Comparison of ENCODE assay signal across 11 cellular contexts in genomic region chr7:6725003-6725402, GRCh38. TPM values are rescaled to one million over a fixed set of nuclear protein-coding genes. Genes with fewer than 3 reads are reported as not detected.
DNase-seq lines count a peak whose midpoint lies in the region; ATAC-seq, FAIRE-seq and TF ChIP-seq lines count a peak whose summit lies in the region.
"Had no signal": no experiment of that assay in that cellular context is flagged by ENCODE, and none has a peak within 500 bp of the region (broad histone marks: within the 10 kb centered on the region; RNA-seq: fewer than 3 reads in every experiment).

No MANE protein-coding gene starts in this region.

- H3K9me3 Mint-ChIP-seq in T-helper 1 cell treated with Interleukin-12 subunit alpha and Interleukin-12 subunit beta and Interleukin-4 antibody, amounts not matched to agents 30 μg/mL and 1 μg/mL, for 36 hours = peaks cover 8% of the 10 kb centered on the region
- H3K9me3 Mint-ChIP-seq in activated CD8-positive, alpha-beta memory T cell treated with anti-CD3 and anti-CD28 coated beads, Interleukin-2, amount 10 ng/mL, durations not matched to agents 7 days and 5 days (ENCODE audit: low read depth) = no peaks in the 10 kb centered on the region

- H3K36me3 ChIP-seq in body of pancreas (replicated peaks in 1 of 2; ENCODE audit: insufficient read depth in 1 of 2, low read depth in 2 of 2) = no peaks in the 10 kb centered on the region

- H3K4me3 Mint-ChIP-seq in T-helper 1 cell treated with Interleukin-12 subunit alpha and Interleukin-12 subunit beta and Interleukin-4 antibody, amounts not matched to agents 30 μg/mL and 1 μg/mL, for 36 hours = no peak overlapping the region
- no peak overlapping the region for H3K4me3 Mint-ChIP-seq in activated CD8-positive, alpha-beta memory T cell treated with anti-CD3 and anti-CD28 coated beads, Interleukin-2, amount 10 ng/mL, durations not matched to agents 7 days and 5 days
- H3K4me3 Mint-ChIP-seq: activated CD8-positive, alpha-beta T cell treated with anti-CD3 and anti-CD28 coated beads, Interleukin-2, amount 10 ng/mL, durations not matched to agents 7 days and 5 days had no signal

- no peaks in the 10 kb centered on the region for H3K27me3 Mint-ChIP-seq in T-helper 1 cell treated with Interleukin-12 subunit alpha and Interleukin-12 subunit beta and Interleukin-4 antibody, amounts not matched to agents 30 μg/mL and 1 μg/mL, for 36 hours (ENCODE audit: low read depth)
- no peaks in the 10 kb centered on the region for H3K27me3 Mint-ChIP-seq in activated CD8-positive, alpha-beta memory T cell treated with anti-CD3 and anti-CD28 coated beads, Interleukin-2, amount 10 ng/mL, durations not matched to agents 7 days and 5 days

- peaks cover 7% of the 10 kb centered on the region for H3K4me1 Mint-ChIP-seq in T-helper 1 cell treated with Interleukin-12 subunit alpha and Interleukin-12 subunit beta and Interleukin-4 antibody, amounts not matched to agents 30 μg/mL and 1 μg/mL, for 36 hours (ENCODE audit: low read depth)
- peaks cover 9% of the 10 kb centered on the region for H3K4me1 Mint-ChIP-seq in activated CD8-positive, alpha-beta memory T cell treated with anti-CD3 and anti-CD28 coated beads, Interleukin-2, amount 10 ng/mL, durations not matched to agents 7 days and 5 days

- no peak for DNase-seq in T-helper 1 cell
- DNase-seq in Kasumi-1 (lab: John Stamatoyannopoulos, UW) = peak; percentile 29 to 30
- DNase-seq in activated CD8-positive, alpha-beta memory T cell treated with anti-CD3 and anti-CD28 coated beads, Interleukin-2, amount 10 ng/mL, durations not matched to agents 7 days and 5 days = no peak
- DNase-seq in D721Med (ENCODE audit: insufficient read length, low spot score) = no peak
- no peak for DNase-seq in body of pancreas
- DNase-seq: activated CD8-positive, alpha-beta T cell treated with anti-CD3 and anti-CD28 coated beads, Interleukin-2, amount 10 ng/mL, durations not matched to agents 7 days and 5 days had no signal

- no peak for TF ChIP-seq POLR2A in body of pancreas (IDR thresholded peaks at IDR 0.05)

- peak overlapping the region; percentile 26 for H3K27ac Mint-ChIP-seq in T-helper 1 cell treated with Interleukin-12 subunit alpha and Interleukin-12 subunit beta and Interleukin-4 antibody, amounts not matched to agents 30 μg/mL and 1 μg/mL, for 36 hours
- no peak overlapping the region for H3K27ac Mint-ChIP-seq in activated CD8-positive, alpha-beta memory T cell treated with anti-CD3 and anti-CD28 coated beads, Interleukin-2, amount 10 ng/mL, durations not matched to agents 7 days and 5 days
- H3K27ac Mint-ChIP-seq: activated CD8-positive, alpha-beta T cell treated with anti-CD3 and anti-CD28 coated beads, Interleukin-2, amount 10 ng/mL, durations not matched to agents 7 days and 5 days had no signal

- intact Hi-C loops in body of pancreas (cut with DNase I) = no loop called here

- no peak overlapping the region for H3K4me3 ChIP-seq in body of pancreas

- TF ChIP-seq CTCF in D721Med (IDR thresholded peaks at IDR 0.05; ENCODE audit: insufficient read depth, missing control alignments) (no peak), body of pancreas (IDR thresholded peaks at IDR 0.05) (no peak)

- peak; percentile 68 for ATAC-seq in HG02852 (IDR thresholded peaks at IDR 0.05; ENCODE audit: unreplicated experiment)
- no peak for ATAC-seq in activated CD8-positive, alpha-beta memory T cell treated with anti-CD3 and anti-CD28 coated beads, Interleukin-2, amount 10 ng/mL, durations not matched to agents 7 days and 5 days
- ATAC-seq in body of pancreas = no peak
- ATAC-seq in GM21390 (IDR thresholded peaks at IDR 0.05; ENCODE audit: unreplicated experiment) = no peak
- ATAC-seq: activated CD8-positive, alpha-beta T cell treated with anti-CD3 and anti-CD28 coated beads, Interleukin-2, amount 10 ng/mL, durations not matched to agents 7 days and 5 days had no signal

- FAIRE-seq in D721Med (lab: Jason Lieb, UNC) = no peak

- H3K27ac ChIP-seq in body of pancreas = no peak overlapping the region
- H3K27ac ChIP-seq: 22Rv1 had no signal

- H3K36me3 Mint-ChIP-seq in T-helper 1 cell treated with Interleukin-12 subunit alpha and Interleukin-12 subunit beta and Interleukin-4 antibody, amounts not matched to agents 30 μg/mL and 1 μg/mL, for 36 hours (ENCODE audit: low read depth) = peaks cover 6% of the 10 kb centered on the region
- peaks cover 5% of the 10 kb centered on the region for H3K36me3 Mint-ChIP-seq in activated CD8-positive, alpha-beta memory T cell treated with anti-CD3 and anti-CD28 coated beads, Interleukin-2, amount 10 ng/mL, durations not matched to agents 7 days and 5 days

- peaks cover 5% of the 10 kb centered on the region for H3K4me1 ChIP-seq in body of pancreas

- WGBS in body of pancreas, 2 donors = 63 to 65% methylated on average over 7 to 10 of the region's 10 CpGs

- no peaks in the 10 kb centered on the region for H3K9me3 ChIP-seq in body of pancreas

- H3K27me3 ChIP-seq in body of pancreas = no peaks in the 10 kb centered on the region

- CTCF ChIA-PET in activated CD8-positive, alpha-beta memory T cell treated with anti-CD3 and anti-CD28 coated beads, Interleukin-2, amount 10 ng/mL, durations not matched to agents 7 days and 5 days (lab: Charles Lee) = no interaction called here

RNA-seq across cellular contexts. Expression of gene ZNF12, which starts 18.3 kb away (rescaled TPM):
- 10 to 100 TPM; 17.3 to 25.1 TPM for total RNA-seq in activated CD8-positive, alpha-beta memory T cell treated with anti-CD3 and anti-CD28 coated beads, Interleukin-2, amount 10 ng/mL, durations not matched to agents 7 days and 5 days
- 10 to 100 TPM; 13.0 to 22.7 TPM for total RNA-seq in body of pancreas

RNA-seq across cellular contexts. Expression of gene RSPH10B2, which starts 28.9 kb away (rescaled TPM):
- total RNA-seq in activated CD8-positive, alpha-beta memory T cell treated with anti-CD3 and anti-CD28 coated beads, Interleukin-2, amount 10 ng/mL, durations not matched to agents 7 days and 5 days = 1 to 10 TPM; 1.0 to 1.2 TPM
- not detected for total RNA-seq in body of pancreas
- total RNA-seq: glomerular endothelial cell had no signal

Comparison
In these comparisons a context has a peak if more than half of its experiments do, and no peak if none do; other contexts are left out.
1. DNase-seq: peak in Kasumi-1 (2 of 2); none in T-helper 1 cell (0 of 5), activated CD8-positive, alpha-beta memory T cell treated with anti-CD3 and anti-CD28 coated beads, Interleukin-2, amount 10 ng/mL, durations not matched to agents 7 days and 5 days (single experiment), D721Med (single experiment) and body of pancreas (0 of 4).